Comparison of ENCODE assay signal across 13 cellular contexts in genomic region chr12:120181991-120182631, GRCh38. TPM values are rescaled to one million over a fixed set of nuclear protein-coding genes. Genes with fewer than 3 reads are reported as not detected.
DNase-seq lines count a peak whose midpoint lies in the region; ATAC-seq and TF ChIP-seq lines count a peak whose summit lies in the region.
"Had no signal": no experiment of that assay in that cellular context is flagged by ENCODE, and none has a peak within 500 bp of the region (broad histone marks: within the 10 kb centered on the region; RNA-seq: fewer than 3 reads in every experiment).

No MANE protein-coding gene starts in this region.

- no peak overlapping the region for H2BK15ac ChIP-seq in mesendoderm (replicated peaks; ENCODE audit: low read depth)

- TF ChIP-seq CTCF in mammary epithelial cell (conservative IDR thresholded peaks at IDR 0.05 in 1 of 2, IDR thresholded peaks at IDR 0.05 in 1 of 2; ENCODE audit: extremely low read depth in 1 of 2, insufficient read depth in 1 of 2, low read depth in 1 of 2, low read length in 2 of 2) = peak; percentile 2 to 38
- TF ChIP-seq CTCF in tibial artery (IDR thresholded peaks at IDR 0.05) = no peak
- TF ChIP-seq CTCF in transverse colon (IDR thresholded peaks at IDR 0.05) = no peak

- H3K9me3 ChIP-seq in mammary epithelial cell (replicated peaks; ENCODE audit: insufficient read depth, low read length) (no peaks in the 10 kb centered on the region), tibial artery (no peaks in the 10 kb centered on the region), transverse colon (no peaks in the 10 kb centered on the region)

- DNase-seq in EH (ENCODE audit: low read depth) (peak; percentile 68), M059J (ENCODE audit: low read depth) (peak; percentile 93), mammary epithelial cell (peak; percentile 95), mesendoderm (peak; percentile 30), tibial artery (no peak), SHP77 (lab: John Stamatoyannopoulos, UW) (no peak), transverse colon (no peak)
- DNase-seq: COR-L47, foreskin melanocyte, MM.1S, retina had no signal

- no peak overlapping the region for H3K18ac ChIP-seq in mesendoderm (ENCODE audit: low read length)

- H3K27me3 ChIP-seq in mammary epithelial cell (ENCODE audit: insufficient read depth, low read length) (no peaks in the 10 kb centered on the region), mesendoderm (ENCODE audit: insufficient read depth, low read length, poor library complexity) (no peaks in the 10 kb centered on the region), tibial artery (no peaks in the 10 kb centered on the region), transverse colon (no peaks in the 10 kb centered on the region)
- H3K27me3 ChIP-seq: cardiac muscle cell had no signal

- H3K27ac ChIP-seq in mammary epithelial cell (ENCODE audit: insufficient read depth, low read depth, low read length) (peak overlapping the region; percentile 1), mesendoderm (ENCODE audit: low read depth, low read length) (no peak overlapping the region), tibial artery (no peak overlapping the region), transverse colon (no peak overlapping the region)
- H3K27ac ChIP-seq: cardiac muscle cell had no signal

- H3K36me3 ChIP-seq in mammary epithelial cell (ENCODE audit: insufficient read depth, low read length) (peaks cover 38% of the 10 kb centered on the region), mesendoderm (ENCODE audit: control insufficient read depth, insufficient read depth, low read length) (peaks cover 40% of the 10 kb centered on the region), tibial artery (peaks cover 59 to 97% (median 89%) of the 10 kb centered on the region in 3 donors), transverse colon (peaks cover 0 to 83% (median 30%) of the 10 kb centered on the region in 4 donors)

- in situ Hi-C loops in mammary epithelial cell (cut with MboI; ENCODE audit: low sequenced_read_pairs in 2 of 2) (no loop called here), transverse colon (cut with MboI; ENCODE audit: low pct_ligation_motif_present in 1 of 4, low pct_unique_long_range_greater_than_20kb in 1 of 4, low sequenced_read_pairs in 3 of 4) (no loop called here)

- ATAC-seq in GM21717 (IDR thresholded peaks at IDR 0.05; ENCODE audit: unreplicated experiment) = no peak

- H3K4me2 ChIP-seq in mammary epithelial cell (ENCODE audit: insufficient read depth, low read depth, low read length) (no peak overlapping the region), mesendoderm (ENCODE audit: low read length) (no peak overlapping the region)

- no peak overlapping the region for H2AFZ ChIP-seq in mammary epithelial cell (ENCODE audit: low read depth, low read length)

- CTCF ChIA-PET in mammary epithelial cell (lab: Charles Lee; ENCODE audit: low non-redundant PET) = interaction anchor here (0.6 kb wide), 1 partner anchor 59 kb away, joined by 4 read pairs; no protein-coding TSS in a partner anchor

- H3K4me3 ChIP-seq in mammary epithelial cell (replicated peaks in 1 of 3; ENCODE audit: insufficient read depth in 1 of 3, low read depth in 2 of 3, low read length in 3 of 3) (no peak overlapping the region), mesendoderm (ENCODE audit: low read length) (no peak overlapping the region), tibial artery (no peak overlapping the region), transverse colon (no peak overlapping the region)
- H3K4me3 ChIP-seq: cardiac muscle cell had no signal

- peaks cover 80% of the 10 kb centered on the region for H3K79me2 ChIP-seq in mammary epithelial cell (ENCODE audit: insufficient read depth, low read length)
- H3K79me2 ChIP-seq in mesendoderm (ENCODE audit: control insufficient read depth, insufficient read depth, low read length) = peaks cover 9% of the 10 kb centered on the region

- WGBS in mammary epithelial cell (ENCODE audit: low coverage, missing lambda C conversion rate) = 80% methylated on average over 8 of the region's 8 CpGs
- no CpG with 5 or more reads among the region's 8 CpGs for WGBS in mesendoderm (ENCODE audit: extremely low coverage, insufficient coverage, low lambda C conversion rate)
- 95 to 96% methylated on average over 4 to 8 of the region's 8 CpGs for WGBS in transverse colon (ENCODE audit: low coverage in 1 of 2), 2 donors

- no peak overlapping the region for H3K23ac ChIP-seq in mesendoderm (ENCODE audit: low read length)

- H2BK120ac ChIP-seq in mesendoderm (ENCODE audit: low read depth, low read length) = no peak overlapping the region

- H3K79me1 ChIP-seq in mesendoderm (ENCODE audit: low read length) = peaks cover 21% of the 10 kb centered on the region

- no peak overlapping the region for H2AK5ac ChIP-seq in mesendoderm (ENCODE audit: low read length)

- no peak overlapping the region for H4K5ac ChIP-seq in mesendoderm (ENCODE audit: low read length)

- peaks cover 3% of the 10 kb centered on the region for H4K20me1 ChIP-seq in mammary epithelial cell (ENCODE audit: insufficient read depth, low read length)

- TF ChIP-seq POLR2A in transverse colon (IDR thresholded peaks at IDR 0.05) = no peak

- no peak overlapping the region for H4K8ac ChIP-seq in mesendoderm (ENCODE audit: low read depth, low read length)

- H2BK5ac ChIP-seq in mesendoderm (ENCODE audit: low read length) = no peak overlapping the region

- H3K4me1 ChIP-seq in mammary epithelial cell (ENCODE audit: insufficient read depth, low read length) (peaks cover 3% of the 10 kb centered on the region), mesendoderm (ENCODE audit: control insufficient read depth, low read depth, low read length) (no peaks in the 10 kb centered on the region), tibial artery (no peaks in the 10 kb centered on the region), transverse colon (no peaks in the 10 kb centered on the region)

- TF ChIP-seq EP300 in transverse colon (IDR thresholded peaks at IDR 0.05; ENCODE audit: low read depth) = no peak

- intact Hi-C loops in mammary epithelial cell (cut with micrococcal nuclease) = no loop called here
- intact Hi-C loops in tibial artery (cut with DNase I; ENCODE audit: low total_unique reads) = no loop called here
- intact Hi-C loops in transverse colon (cut with DNase I; ENCODE audit: low total_unique reads) = no loop called here

- dilution Hi-C loops in mammary epithelial cell (cut with HindIII; ENCODE audit: low sequenced_read_pairs) = no loop called here

- H3K9ac ChIP-seq in mammary epithelial cell (ENCODE audit: insufficient read depth, low read length) = no peak overlapping the region
- no peak overlapping the region for H3K9ac ChIP-seq in mesendoderm (ENCODE audit: low read length)

- no peak overlapping the region for H3K56ac ChIP-seq in mesendoderm (ENCODE audit: low read length)

- BruUV-seq in mammary epithelial cell (replicated peaks; lab: Mats Ljungman, UMichigan) = no TSS peak

- H3K4ac ChIP-seq in mesendoderm (ENCODE audit: low read depth, low read length) = no peak overlapping the region

RNA-seq across cellular contexts. Expression of gene GCN1, which starts 12.4 kb away (rescaled TPM):
- 29.3 and 61.8 TPM in 2 replicates for total RNA-seq in M059J (2014; rRNA removed; shearing (Covaris generic))
- total RNA-seq in mammary epithelial cell = 100 to 1,000 TPM in 1 of 2 donors, 10 to 100 TPM in 1; 92.5 to 109 TPM
- polyA plus RNA-seq in mammary epithelial cell = 45.7 TPM
- 341 TPM for polyA minus RNA-seq in mammary epithelial cell
- polyA plus RNA-seq in mesendoderm (2013, experiment 1 of 2) = 33.6 TPM
- polyA plus RNA-seq in mesendoderm (2013, experiment 2 of 2) = 32.3 TPM
- total RNA-seq in transverse colon = 100 to 1,000 TPM in 2 of 4 donors, 10 to 100 TPM in 2; 70.0 to 141 (median 107) TPM

RNA-seq across cellular contexts. Expression of gene RPLP0, which starts 18.8 kb away (rescaled TPM):
- total RNA-seq in M059J (2014; rRNA removed; shearing (Covaris generic)) = 1,663 and 2,281 TPM in 2 replicates
- total RNA-seq in mammary epithelial cell (1,000 to 10,000 TPM; 2,131 to 2,307 TPM), transverse colon (1,000 to 10,000 TPM in 3 of 4 donors, 100 to 1,000 TPM in 1; 660 to 2,105 (median 1,778) TPM)
- 9,728 TPM for polyA plus RNA-seq in mammary epithelial cell
- polyA minus RNA-seq in mammary epithelial cell = 2,830 TPM
- polyA plus RNA-seq in mesendoderm (2013, experiment 1 of 2) = 3,852 TPM
- polyA plus RNA-seq in mesendoderm (2013, experiment 2 of 2) = 3,764 TPM

Comparison
In these comparisons a context has a peak if more than half of its experiments do, and no peak if none do; other contexts are left out.
1. DNase-seq: peak in EH (single experiment), M059J (single experiment), mammary epithelial cell (single experiment) and mesendoderm (single experiment); none in tibial artery (0 of 2), SHP77 (0 of 2) and transverse colon (single experiment).
2. CTCF ChIP-seq: peak in mammary epithelial cell (2 of 2); none in tibial artery (0 of 2) and transverse colon (0 of 5).